In genomic region chr22:46587492-46588278, GRCh38 we compare ENCODE assay signal across 8 cellular contexts. TPM values are rescaled to one million over a fixed set of nuclear protein-coding genes. Genes with fewer than 3 reads are reported as not detected.
DNase-seq lines count a peak whose midpoint lies in the region; ATAC-seq lines count a peak whose summit lies in the region.

No MANE protein-coding gene starts in this region.

- peak overlapping the region; percentile 63 for H2AK5ac ChIP-seq in neuronal stem cell (ENCODE audit: low read depth, low read length)

- no peak overlapping the region for H2BK15ac ChIP-seq in neuronal stem cell (ENCODE audit: low read length)

- peak overlapping the region; percentile 89 for H3K14ac ChIP-seq in neuronal stem cell (ENCODE audit: low read length)

- peak; percentile 85 for DNase-seq in Right ventricle myocardium inferior (ENCODE audit: missing footprints)
- no peak for DNase-seq in cardiac septum (ENCODE audit: low spot score)
- DNase-seq in activated T-cell treated with anti-CD3 and anti-CD28 coated beads, Interleukin-2, amount 50 U/mL, for 24 hours = no peak
- DNase-seq in neuronal stem cell (ENCODE audit: low spot score) = no peak
- DNase-seq in NK-92 treated with Interleukin-12 subunit alpha and Interleukin-12 subunit beta, amount 100 ng/mL, for 24 hours (lab: John Stamatoyannopoulos, UW) = no peak
- no peak for DNase-seq in hepatic stellate cell (ENCODE audit: low spot score)
- DNase-seq in ACHN = no peak

- H2BK12ac ChIP-seq in neuronal stem cell (ENCODE audit: low read length) = no peak overlapping the region

- H3K27ac ChIP-seq in neuronal stem cell (replicated peaks; ENCODE audit: low read length) = no peak overlapping the region

- WGBS in neuronal stem cell (ENCODE audit: extremely low coverage in 2 of 2, insufficient read length in 2 of 2, insufficient replicate concordance in 1 of 2), 2 donors = no CpG with 5 or more reads among the region's 21 CpGs

- H2AFZ ChIP-seq in neuronal stem cell (ENCODE audit: low read length) = no peak overlapping the region

- peaks cover 0 to 18% (median 0%) of the 10 kb centered on the region in 3 experiments for H3K27me3 ChIP-seq in neuronal stem cell (ENCODE audit: control insufficient read depth in 3 of 3, insufficient read depth in 3 of 3, low read depth in 1 of 3, low read length in 3 of 3)

- H3K27me3 Mint-ChIP-seq in activated T-cell treated with anti-CD3 and anti-CD28 coated beads, Interleukin-2, amount 50 U/mL, for 24 hours = no peaks in the 10 kb centered on the region

- peaks cover 9 to 21% of the 10 kb centered on the region in 2 donors for H3K4me1 ChIP-seq in neuronal stem cell (ENCODE audit: control insufficient read depth in 2 of 2, insufficient read depth in 1 of 2, low read depth in 1 of 2, low read length in 2 of 2)

- H3K4me1 Mint-ChIP-seq in activated T-cell treated with anti-CD3 and anti-CD28 coated beads, Interleukin-2, amount 50 U/mL, for 24 hours (ENCODE audit: low read depth) = peaks cover 27% of the 10 kb centered on the region

- no peak overlapping the region for H4K91ac ChIP-seq in neuronal stem cell (ENCODE audit: low read depth, low read length, poor library complexity)

- no peaks in the 10 kb centered on the region for H3K9me3 Mint-ChIP-seq in activated T-cell treated with anti-CD3 and anti-CD28 coated beads, Interleukin-2, amount 50 U/mL, for 24 hours

- H2BK5ac ChIP-seq in neuronal stem cell (ENCODE audit: low read length) = peak overlapping the region; percentile 39

- H3K4me3 Mint-ChIP-seq in activated T-cell treated with anti-CD3 and anti-CD28 coated beads, Interleukin-2, amount 50 U/mL, for 24 hours = peak overlapping the region; percentile 41

- peaks cover 19% of the 10 kb centered on the region for H3K79me1 ChIP-seq in neuronal stem cell (ENCODE audit: low read depth, low read length)

- H3K36me3 ChIP-seq in neuronal stem cell (replicated peaks in 1 of 2; ENCODE audit: control insufficient read depth in 2 of 2, insufficient read depth in 2 of 2, low read length in 2 of 2) = no peaks in the 10 kb centered on the region

- H3K27ac Mint-ChIP-seq in activated T-cell treated with anti-CD3 and anti-CD28 coated beads, Interleukin-2, amount 50 U/mL, for 24 hours = peak overlapping the region; percentile 74

- H3K4me2 ChIP-seq in neuronal stem cell (ENCODE audit: insufficient read depth, low read length, poor library complexity, severe bottlenecking) = no peak overlapping the region

- peak overlapping the region; percentile 37 for H3K4ac ChIP-seq in neuronal stem cell (ENCODE audit: low read length)

- H3K18ac ChIP-seq in neuronal stem cell (ENCODE audit: low read length) = peak overlapping the region; percentile 83

- peak overlapping the region; percentile 73 for H3K23ac ChIP-seq in neuronal stem cell (ENCODE audit: low read depth, low read length, poor library complexity)

- ATAC-seq in Right ventricle myocardium inferior (no peak), HG03175 (IDR thresholded peaks at IDR 0.05; ENCODE audit: unreplicated experiment) (peak; percentile 77)

- H3K9me3 ChIP-seq in neuronal stem cell (replicated peaks in 1 of 2; ENCODE audit: control insufficient read depth in 2 of 2, insufficient read depth in 1 of 2, low read depth in 1 of 2, low read length in 2 of 2) = no peaks in the 10 kb centered on the region

- no peak overlapping the region for H2BK120ac ChIP-seq in neuronal stem cell (ENCODE audit: low read depth, low read length)

- no peak overlapping the region for H4K8ac ChIP-seq in neuronal stem cell (ENCODE audit: low read depth, low read length)

- intact Hi-C loops in Right ventricle myocardium inferior (cut with DNase I) (no loop called here), cardiac septum (cut with DNase I) (loop anchor here (2.0 kb wide), 1 partner anchor 41 kb away; no protein-coding TSS in a partner anchor)

- peak overlapping the region in 1 of 2 donors; percentile 27 for H3K4me3 ChIP-seq in neuronal stem cell (ENCODE audit: low read length in 2 of 2)

- H3K9ac ChIP-seq in neuronal stem cell (ENCODE audit: low read depth, low read length, poor library complexity) = no peak overlapping the region

- in situ Hi-C loops in ACHN (cut with HindIII; ENCODE audit: low pct_ligation_motif_present, low pct_unique_long_range_greater_than_20kb, low sequenced_read_pairs) = no loop called here

- H3K36me3 Mint-ChIP-seq in activated T-cell treated with anti-CD3 and anti-CD28 coated beads, Interleukin-2, amount 50 U/mL, for 24 hours (ENCODE audit: low read depth) = no peaks in the 10 kb centered on the region

RNA-seq across cellular contexts. Expression of gene GRAMD4, which starts 32.5 kb away (rescaled TPM):
- total RNA-seq in Right ventricle myocardium inferior = 80.0 TPM
- 64.8 TPM for total RNA-seq in cardiac septum
- polyA plus RNA-seq in neuronal stem cell (2013, experiment 1 of 2) = 13.1 TPM
- 11.3 TPM for polyA plus RNA-seq in neuronal stem cell (2013, experiment 2 of 2)

RNA-seq across cellular contexts. Expression of gene CELSR1, which starts 50.3 kb away (rescaled TPM):
- total RNA-seq in Right ventricle myocardium inferior (8.4 TPM), cardiac septum (13.3 TPM)
- 6.6 TPM for polyA plus RNA-seq in neuronal stem cell (2013, experiment 1 of 2)
- 7.3 TPM for polyA plus RNA-seq in neuronal stem cell (2013, experiment 2 of 2)
